In genomic region chr13:94739235-94739634, GRCh38 we compare ENCODE assay signal across 29 cellular contexts. TPM values are rescaled to one million over a fixed set of nuclear protein-coding genes. Genes with fewer than 3 reads are reported as not detected.
"Had no signal": no experiment of that assay in that cellular context is flagged by ENCODE, and none has a peak within 500 bp of the region (broad histone marks: within the 10 kb centered on the region; RNA-seq: fewer than 3 reads in every experiment).

No MANE protein-coding gene starts in this region.

- H3K9me3 ChIP-seq: colonic mucosa, esophagus muscularis mucosa, esophagus squamous epithelium, gastrocnemius medialis, heart left ventricle, heart right ventricle had no signal

- ATAC-seq: effector memory CD8-positive, alpha-beta T cell; esophagus mucosa; foreskin keratinocyte; gastrocnemius medialis; gastroesophageal sphincter; heart left ventricle; heart right ventricle had no signal

- FAIRE-seq: colon, endometrium, endothelial cell of umbilical vein, frontal cortex had no signal

- H3K4me3 ChIP-seq: colonic mucosa, coronary artery, dorsolateral prefrontal cortex, esophagus muscularis mucosa, esophagus squamous epithelium, gastrocnemius medialis, gastroesophageal sphincter, heart left ventricle, heart right ventricle had no signal

- H3K27ac ChIP-seq: colonic mucosa, coronary artery, dorsolateral prefrontal cortex, epithelial cell of prostate, esophagus muscularis mucosa, esophagus squamous epithelium, foreskin keratinocyte, gastrocnemius medialis, gastroesophageal sphincter, heart left ventricle, heart right ventricle had no signal

- H3K4me1 ChIP-seq: colonic mucosa, esophagus muscularis mucosa, esophagus squamous epithelium, foreskin keratinocyte, gastrocnemius medialis, gastroesophageal sphincter, heart left ventricle, heart right ventricle had no signal

- DNase-seq: colonic mucosa; cortex of kidney; dermis blood vessel endothelial cell; dorsolateral prefrontal cortex; effector CD4-positive, alpha-beta T cell; effector CD8-positive, alpha-beta T cell; effector memory CD4-positive, alpha-beta T cell; effector memory CD8-positive, alpha-beta T cell; endodermal cell; erythroblast; esophagus squamous epithelium; foreskin fibroblast; foreskin keratinocyte; foreskin melanocyte; gastrocnemius medialis; glutamatergic neuron; head of caudate nucleus; heart left ventricle; heart right ventricle had no signal

RNA-seq across cellular contexts. Expression of gene SOX21, which starts 26.9 kb away (rescaled TPM):
- polyA plus RNA-seq: endothelial cell of umbilical vein, fibroblast of lung, foreskin keratinocyte, heart left ventricle, heart right ventricle had no signal
